20 cellular contexts compared by ENCODE assay signal in genomic region chr7:107630342-107630741, GRCh38. TPM values are rescaled to one million over a fixed set of nuclear protein-coding genes. Genes with fewer than 3 reads are reported as not detected.
DNase-seq lines count a peak whose midpoint lies in the region; ATAC-seq and TF ChIP-seq lines count a peak whose summit lies in the region.
"Had no signal": no experiment of that assay in that cellular context is flagged by ENCODE, and none has a peak within 500 bp of the region (broad histone marks: within the 10 kb centered on the region; RNA-seq: fewer than 3 reads in every experiment).

No MANE protein-coding gene starts in this region.

- no peak for TF ChIP-seq CTCF in progenitor cell of endocrine pancreas (IDR thresholded peaks at IDR 0.05; ENCODE audit: unreplicated experiment)
- no peak for TF ChIP-seq CTCF in MCF 10A (IDR thresholded peaks at IDR 0.05; ENCODE audit: unreplicated experiment)

- DNase-seq in stimulated activated naive CD8-positive, alpha-beta T cell treated with anti-CD3 and anti-CD28 coated beads, Interleukin-15, Interleukin-2, amounts not matched to agents 100 U/mL and 50 U/mL, for 24 hours = no peak
- DNase-seq in T-helper 17 cell = no peak
- DNase-seq in memory B cell (ENCODE audit: low spot score in 2 of 2) = no peak
- DNase-seq in progenitor cell of endocrine pancreas (ENCODE audit: low spot score, unreplicated experiment) = no peak
- DNase-seq in MCF 10A (ENCODE audit: unreplicated experiment) = no peak
- no peak for DNase-seq in stimulated activated naive B cell treated with anti-CD40 and anti-IgM and Interleukin-4, amounts not matched to agents 10 μg/mL and 1 μg/mL and 100 μg/mL, for 72 hours
- no peak for DNase-seq in effector CD4-positive, alpha-beta T cell
- DNase-seq: 8988T; ACHN; BE2C; C1 segment of cervical spinal cord; Caco-2; Calu3; CD4-positive, alpha-beta T cell; CD8-positive, alpha-beta T cell; DMS79 treated with DMSO at 0.1 percent for 48 hours; GF-D8 had no signal

- peaks cover 12% of the 10 kb centered on the region for H3K4me1 Mint-ChIP-seq in stimulated activated naive CD8-positive, alpha-beta T cell treated with anti-CD3 and anti-CD28 coated beads, Interleukin-15, Interleukin-2, amounts not matched to agents 100 ng/mL and 50 ng/mL, for 24 hours (ENCODE audit: low read depth)
- peaks cover under 1% of the 10 kb centered on the region for H3K4me1 Mint-ChIP-seq in T-helper 17 cell
- H3K4me1 Mint-ChIP-seq in memory B cell = peaks cover 32% of the 10 kb centered on the region
- H3K4me1 Mint-ChIP-seq in progenitor cell of endocrine pancreas (ENCODE audit: low read depth) = no peaks in the 10 kb centered on the region
- no peaks in the 10 kb centered on the region for H3K4me1 Mint-ChIP-seq in MCF 10A (ENCODE audit: insufficient read depth, unreplicated experiment)
- peaks cover 23 to 46% of the 10 kb centered on the region in 2 donors for H3K4me1 Mint-ChIP-seq in stimulated activated naive B cell treated with anti-CD40 and anti-IgM and Interleukin-4, amounts not matched to agents 10 μg/mL and 1 μg/mL and 100 μg/mL, for 72 hours

- H3K9me3 ChIP-seq in T-helper 17 cell (ENCODE audit: control insufficient read depth, low read length, poor library complexity, severe bottlenecking) = no peaks in the 10 kb centered on the region
- H3K9me3 ChIP-seq: BE2C, Caco-2 had no signal

- peaks cover 7% of the 10 kb centered on the region for H3K27me3 Mint-ChIP-seq in stimulated activated naive CD8-positive, alpha-beta T cell treated with anti-CD3 and anti-CD28 coated beads, Interleukin-15, Interleukin-2, amounts not matched to agents 100 ng/mL and 50 ng/mL, for 24 hours
- H3K27me3 Mint-ChIP-seq in T-helper 17 cell (no peaks in the 10 kb centered on the region), memory B cell (no peaks in the 10 kb centered on the region), progenitor cell of endocrine pancreas (no peaks in the 10 kb centered on the region), MCF 10A (ENCODE audit: insufficient read depth, unreplicated experiment) (no peaks in the 10 kb centered on the region)
- no peaks in the 10 kb centered on the region for H3K27me3 Mint-ChIP-seq in stimulated activated naive B cell treated with anti-CD40 and anti-IgM and Interleukin-4, amounts not matched to agents 10 μg/mL and 1 μg/mL and 100 μg/mL, for 72 hours
- H3K27me3 Mint-ChIP-seq: CD4-positive, alpha-beta T cell had no signal

- H3K9me3 Mint-ChIP-seq in stimulated activated naive CD8-positive, alpha-beta T cell treated with anti-CD3 and anti-CD28 coated beads, Interleukin-15, Interleukin-2, amounts not matched to agents 100 ng/mL and 50 ng/mL, for 24 hours = peaks cover 7% of the 10 kb centered on the region
- peaks cover 5% of the 10 kb centered on the region for H3K9me3 Mint-ChIP-seq in memory B cell
- H3K9me3 Mint-ChIP-seq in progenitor cell of endocrine pancreas (ENCODE audit: low read depth) = peaks cover 6% of the 10 kb centered on the region
- H3K9me3 Mint-ChIP-seq in MCF 10A (ENCODE audit: unreplicated experiment) = peaks cover 7% of the 10 kb centered on the region
- H3K9me3 Mint-ChIP-seq in stimulated activated naive B cell treated with anti-CD40 and anti-IgM and Interleukin-4, amounts not matched to agents 10 μg/mL and 1 μg/mL and 100 μg/mL, for 72 hours = peaks cover 4 to 6% of the 10 kb centered on the region in 2 donors
- H3K9me3 Mint-ChIP-seq: CD4-positive, alpha-beta T cell; CD8-positive, alpha-beta T cell had no signal

- no peak for ATAC-seq in stimulated activated naive CD8-positive, alpha-beta T cell treated with anti-CD3 and anti-CD28 coated beads, Interleukin-15, Interleukin-2, amounts not matched to agents 100 U/mL and 50 U/mL, for 24 hours
- ATAC-seq in T-helper 17 cell = no peak
- no peak for ATAC-seq in memory B cell (ENCODE audit: low read depth)
- no peak for ATAC-seq in stimulated activated naive B cell treated with anti-CD40 and anti-IgM and Interleukin-4, amounts not matched to agents 10 μg/mL and 1 μg/mL and 100 μg/mL, for 72 hours (replicated peaks)
- ATAC-seq: CD8-positive, alpha-beta T cell had no signal

- intact Hi-C loops in MCF 10A (cut with micrococcal nuclease) = no loop called here

- H3K36me3 Mint-ChIP-seq in stimulated activated naive CD8-positive, alpha-beta T cell treated with anti-CD3 and anti-CD28 coated beads, Interleukin-15, Interleukin-2, amounts not matched to agents 100 ng/mL and 50 ng/mL, for 24 hours (ENCODE audit: low read depth) = peaks cover 6% of the 10 kb centered on the region
- H3K36me3 Mint-ChIP-seq in T-helper 17 cell (ENCODE audit: low read depth) = peaks cover 2% of the 10 kb centered on the region
- H3K36me3 Mint-ChIP-seq in memory B cell = peaks cover 5% of the 10 kb centered on the region
- H3K36me3 Mint-ChIP-seq in progenitor cell of endocrine pancreas (ENCODE audit: insufficient read depth) = no peaks in the 10 kb centered on the region
- H3K36me3 Mint-ChIP-seq in MCF 10A (ENCODE audit: insufficient read depth, unreplicated experiment) = no peaks in the 10 kb centered on the region
- H3K36me3 Mint-ChIP-seq in stimulated activated naive B cell treated with anti-CD40 and anti-IgM and Interleukin-4, amounts not matched to agents 10 μg/mL and 1 μg/mL and 100 μg/mL, for 72 hours = peaks cover 15 to 30% of the 10 kb centered on the region in 2 donors
- H3K36me3 Mint-ChIP-seq: CD8-positive, alpha-beta T cell had no signal

- CTCF ChIA-PET in MCF 10A (lab: Yijun Ruan, JAX) = no interaction called here

- POLR2A ChIA-PET in MCF 10A (lab: Yijun Ruan, JAX) = no interaction called here

- no TSS peak for BruUV-seq in MCF 10A (replicated peaks; lab: Mats Ljungman, UMichigan)

- no peak overlapping the region for H3K4me3 Mint-ChIP-seq in stimulated activated naive CD8-positive, alpha-beta T cell treated with anti-CD3 and anti-CD28 coated beads, Interleukin-15, Interleukin-2, amounts not matched to agents 100 ng/mL and 50 ng/mL, for 24 hours
- H3K4me3 Mint-ChIP-seq in T-helper 17 cell (peak overlapping the region; percentile 49), memory B cell (no peak overlapping the region), progenitor cell of endocrine pancreas (ENCODE audit: low read depth) (no peak overlapping the region), MCF 10A (ENCODE audit: unreplicated experiment) (no peak overlapping the region)
- H3K4me3 Mint-ChIP-seq in stimulated activated naive B cell treated with anti-CD40 and anti-IgM and Interleukin-4, amounts not matched to agents 10 μg/mL and 1 μg/mL and 100 μg/mL, for 72 hours = no peak overlapping the region
- H3K4me3 Mint-ChIP-seq: CD14-positive monocyte; CD4-positive, alpha-beta T cell; CD8-positive, alpha-beta T cell had no signal

- H3K27ac Mint-ChIP-seq in stimulated activated naive CD8-positive, alpha-beta T cell treated with anti-CD3 and anti-CD28 coated beads, Interleukin-15, Interleukin-2, amounts not matched to agents 100 ng/mL and 50 ng/mL, for 24 hours = peak overlapping the region; percentile 11
- H3K27ac Mint-ChIP-seq in T-helper 17 cell (no peak overlapping the region), memory B cell (peak overlapping the region; percentile 21), progenitor cell of endocrine pancreas (peak overlapping the region; percentile 5), MCF 10A (ENCODE audit: low read depth, unreplicated experiment) (no peak overlapping the region)
- no peak overlapping the region for H3K27ac Mint-ChIP-seq in stimulated activated naive B cell treated with anti-CD40 and anti-IgM and Interleukin-4, amounts not matched to agents 10 μg/mL and 1 μg/mL and 100 μg/mL, for 72 hours
- H3K27ac Mint-ChIP-seq: CD4-positive, alpha-beta T cell; CD8-positive, alpha-beta T cell had no signal

RNA-seq across cellular contexts. Expression of gene SLC26A4, which starts 30.3 kb away (rescaled TPM):
- total RNA-seq in T-helper 17 cell = under 1 TPM; 0.21 to 0.35 TPM
- total RNA-seq in progenitor cell of endocrine pancreas = 0.42 and 0.43 TPM in 2 replicates
- 0.21 and 0.52 TPM in 2 replicates for total RNA-seq in MCF 10A (2022)
- total RNA-seq: A673; Caco-2; CD4-positive, alpha-beta T cell had no signal

RNA-seq across cellular contexts. Expression of gene BCAP29, which starts 50.3 kb away (rescaled TPM):
- total RNA-seq in T-helper 17 cell = 10 to 100 TPM; 13.6 to 16.5 TPM
- total RNA-seq in progenitor cell of endocrine pancreas = 34.9 and 38.5 TPM in 2 replicates
- total RNA-seq in MCF 10A (2022) = 61.5 and 73.4 TPM in 2 replicates

Comparison
In these comparisons a context has a peak if more than half of its experiments do, and no peak if none do; other contexts are left out.
1. H3K27ac Mint-ChIP-seq: peak in stimulated activated naive CD8-positive, alpha-beta T cell treated with anti-CD3 and anti-CD28 coated beads, Interleukin-15, Interleukin-2, amounts not matched to agents 100 ng/mL and 50 ng/mL, for 24 hours (single experiment), memory B cell (single experiment) and progenitor cell of endocrine pancreas (single experiment); none in T-helper 17 cell (single experiment), MCF 10A (single experiment) and stimulated activated naive B cell treated with anti-CD40 and anti-IgM and Interleukin-4, amounts not matched to agents 10 μg/mL and 1 μg/mL and 100 μg/mL, for 72 hours (single experiment).